8 cellular contexts compared by ENCODE assay signal in genomic region chr12:53223391-53224267, GRCh38. TPM values are rescaled to one million over a fixed set of nuclear protein-coding genes. Genes with fewer than 3 reads are reported as not detected.
DNase-seq lines count a peak whose midpoint lies in the region; ATAC-seq and TF ChIP-seq lines count a peak whose summit lies in the region.

No MANE protein-coding gene starts in this region.

- H3K9me3 ChIP-seq in vagina, result no peaks in the 10 kb centered on the region

- TF ChIP-seq CTCF in cardiac fibroblast (IDR thresholded peaks at IDR 0.05; ENCODE audit: low read depth, low read length) (no peak), vagina (IDR thresholded peaks at IDR 0.05) (no peak)

- intact Hi-C loops in Right ventricle myocardium superior (cut with DNase I) (no loop called here), Right ventricle myocardium inferior (cut with DNase I) (no loop called here), vagina (cut with DNase I) (no loop called here)

- H3K4me3 ChIP-seq in cardiac fibroblast (replicated peaks in 1 of 2; ENCODE audit: low read depth in 2 of 2, low read length in 2 of 2), result no peak overlapping the region
- H3K4me3 ChIP-seq in vagina, result peak overlapping the region; percentile 20 to 75

- DNase-seq in Right ventricle myocardium superior (peak; percentile 61), Right ventricle myocardium inferior (ENCODE audit: missing footprints) (no peak), cardiac fibroblast (ENCODE audit: low read depth in 2 of 2) (peak; percentile 22 to 77), medulla oblongata (ENCODE audit: extremely low spot score) (peak; percentile 81), vagina (ENCODE audit: extremely low spot score in 2 of 2) (no peak), NCI-H774 (lab: John Stamatoyannopoulos, UW) (no peak)

- no peaks in the 10 kb centered on the region for H3K27me3 ChIP-seq in vagina

- peak overlapping the region; percentile 99 for H3K27ac ChIP-seq in vagina

- TF ChIP-seq POLR2A in vagina (IDR thresholded peaks at IDR 0.05), result no peak

- peaks cover 0 to 11% of the 10 kb centered on the region in 2 donors for H3K36me3 ChIP-seq in vagina

- ATAC-seq in Right ventricle myocardium superior (ENCODE audit: poor library complexity), result no peak
- no peak for ATAC-seq in Right ventricle myocardium inferior
- no peak for ATAC-seq in GM18873 (IDR thresholded peaks at IDR 0.05; ENCODE audit: low FRiP score, unreplicated experiment)
- no peak for ATAC-seq in HG02798 (IDR thresholded peaks at IDR 0.05; ENCODE audit: poor library complexity, unreplicated experiment)

- H3K4me1 ChIP-seq in vagina, result peaks cover 68% of the 10 kb centered on the region

RNA-seq across cellular contexts. Expression of gene RARG, which starts 8.4 kb away (rescaled TPM):
- 15.4 TPM for total RNA-seq in Right ventricle myocardium superior
- 18.2 TPM for total RNA-seq in Right ventricle myocardium inferior
- 79.1 TPM for total RNA-seq in vagina

RNA-seq across cellular contexts. Expression of gene ITGB7, which starts 16.6 kb away (rescaled TPM):
- 0.97 TPM for total RNA-seq in Right ventricle myocardium superior
- 0.76 TPM for total RNA-seq in Right ventricle myocardium inferior
- 3.7 TPM for total RNA-seq in vagina

RNA-seq across cellular contexts. Expression of gene CSAD, which starts 42.9 kb away (rescaled TPM):
- 8.2 TPM for total RNA-seq in Right ventricle myocardium superior
- total RNA-seq in Right ventricle myocardium inferior, result 10.8 TPM
- total RNA-seq in vagina, result 44.9 TPM

RNA-seq across cellular contexts. Expression of gene ZNF740, which starts 43.1 kb away (rescaled TPM):
- total RNA-seq in Right ventricle myocardium superior, result 29.4 TPM
- 31.5 TPM for total RNA-seq in Right ventricle myocardium inferior
- 12.8 TPM for total RNA-seq in vagina

RNA-seq across cellular contexts. Expression of gene ESPL1, which starts 44.5 kb away (rescaled TPM):
- total RNA-seq in Right ventricle myocardium superior (0.81 TPM), Right ventricle myocardium inferior (0.97 TPM), vagina (17.7 TPM)

Comparison
In these comparisons a context has a peak if more than half of its experiments do, and no peak if none do; other contexts are left out.
1. DNase-seq: peak in Right ventricle myocardium superior (single experiment), cardiac fibroblast (2 of 2) and medulla oblongata (single experiment); none in Right ventricle myocardium inferior (single experiment), vagina (0 of 2) and NCI-H774 (single experiment).
2. H3K4me3 ChIP-seq: peak in vagina (2 of 2); none in cardiac fibroblast (0 of 2).